Comparison of ENCODE assay signal across 9 cellular contexts in genomic region chr10:70479161-70479531, GRCh38. TPM values are rescaled to one million over a fixed set of nuclear protein-coding genes. Genes with fewer than 3 reads are reported as not detected.
DNase-seq lines count a peak whose midpoint lies in the region; ATAC-seq and TF ChIP-seq lines count a peak whose summit lies in the region.
"Had no signal": no experiment of that assay in that cellular context is flagged by ENCODE, and none has a peak within 500 bp of the region (broad histone marks: within the 10 kb centered on the region; RNA-seq: fewer than 3 reads in every experiment).

No MANE protein-coding gene starts in this region.

- peak overlapping the region; percentile 61; the same call in 1 of the 2 replicates for H3K9ac ChIP-seq in HUES48 (ENCODE audit: low read depth, low read length)

- TF ChIP-seq CTCF in A673 (conservative IDR thresholded peaks at IDR 0.05; ENCODE audit: low read depth, low read length) (no peak), coronary artery (IDR thresholded peaks at IDR 0.05) (no peak)

- ATAC-seq in naive thymus-derived CD4-positive, alpha-beta T cell, result no peak

- no TSS peak for BruUV-seq in A673 (replicated peaks; lab: Mats Ljungman, UMichigan)

- H3K4me1 ChIP-seq in A673 (ENCODE audit: insufficient read depth, low read length, poor library complexity, severe bottlenecking), result peaks cover 20% of the 10 kb centered on the region
- peaks cover 32% of the 10 kb centered on the region for H3K4me1 ChIP-seq in HUES48 (ENCODE audit: control insufficient read depth, insufficient read depth, low read length)
- peaks cover 29 to 51% of the 10 kb centered on the region in 2 donors for H3K4me1 ChIP-seq in naive thymus-derived CD4-positive, alpha-beta T cell (ENCODE audit: control insufficient read depth in 2 of 2, insufficient read depth in 2 of 2, low read length in 2 of 2)

- H3K27me3 ChIP-seq in A673 (replicated peaks; ENCODE audit: insufficient read depth, low read depth, low read length, poor library complexity) (no peaks in the 10 kb centered on the region), HUES48 (ENCODE audit: control insufficient read depth, insufficient read depth, low read length) (peaks cover 13% of the 10 kb centered on the region)
- H3K27me3 ChIP-seq in naive thymus-derived CD4-positive, alpha-beta T cell (ENCODE audit: control insufficient read depth in 2 of 2, insufficient read depth in 2 of 2, low read length in 2 of 2), result peaks cover 0 to 4% of the 10 kb centered on the region in 2 donors

- H3K36me3 Mint-ChIP-seq in naive thymus-derived CD4-positive, alpha-beta T cell, result no peaks in the 10 kb centered on the region

- CTCF ChIA-PET in A673 (lab: Charles Lee), result no interaction called here
- CTCF ChIA-PET in naive thymus-derived CD4-positive, alpha-beta T cell (lab: Charles Lee), result interaction anchor here (1.4 kb wide), 1 partner anchor 18 kb away, joined by 4 read pairs; no protein-coding TSS in a partner anchor

- peak overlapping the region; percentile 40 to 82 (median 78) for H3K4me3 Mint-ChIP-seq in naive thymus-derived CD4-positive, alpha-beta T cell

- peak overlapping the region in 2 of 9 donors; percentile 43 to 55 for H3K27ac Mint-ChIP-seq in naive thymus-derived CD4-positive, alpha-beta T cell

- no peaks in the 10 kb centered on the region for H3K36me3 ChIP-seq in A673 (ENCODE audit: insufficient read depth, low read length, poor library complexity, severe bottlenecking)
- H3K36me3 ChIP-seq in HUES48 (ENCODE audit: control insufficient read depth, insufficient read depth, low read length), result peaks cover 4% of the 10 kb centered on the region; the same call in 1 of the 2 replicates
- H3K36me3 ChIP-seq in naive thymus-derived CD4-positive, alpha-beta T cell (ENCODE audit: control insufficient read depth in 2 of 3, insufficient read depth in 3 of 3, low read length in 3 of 3), result no peaks in the 10 kb centered on the region

- H3K27ac ChIP-seq in A673 (ENCODE audit: low read depth, low read length, poor library complexity, severe bottlenecking) (peak overlapping the region; percentile 55), HUES48 (ENCODE audit: low read depth, low read length) (peak overlapping the region; percentile 85), coronary artery (peak overlapping the region; percentile 81 to 94)
- peak overlapping the region; percentile 31 for H3K27ac ChIP-seq in naive thymus-derived CD4-positive, alpha-beta T cell (ENCODE audit: low read depth, low read length)

- DNase-seq in A673 (ENCODE audit: low spot score) (no peak), coronary artery (ENCODE audit: low spot score) (no peak), HCEC 1CT (no peak), NCI-H1694 treated with DMSO at 0.1 percent for 48 hours (lab: John Stamatoyannopoulos, UW) (no peak)
- no peak for DNase-seq in naive thymus-derived CD4-positive, alpha-beta T cell
- DNase-seq in central memory CD4-positive, alpha-beta T cell, result no peak
- no peak for DNase-seq in activated CD4-positive, alpha-beta T cell treated with anti-CD3 and anti-CD28 coated beads, Interleukin-2, amount 50 U/mL, for 48 hours

- POLR2A ChIA-PET in A673 (lab: Charles Lee; ENCODE audit: low non-redundant PET), result no interaction called here
- POLR2A ChIA-PET in naive thymus-derived CD4-positive, alpha-beta T cell (lab: Charles Lee), result no interaction called here

- H3K9me3 ChIP-seq in A673 (ENCODE audit: low read depth, low read length, poor library complexity, severe bottlenecking), result no peaks in the 10 kb centered on the region
- no peaks in the 10 kb centered on the region for H3K9me3 ChIP-seq in HUES48 (ENCODE audit: control insufficient read depth, insufficient read depth, low read length)
- H3K9me3 ChIP-seq in naive thymus-derived CD4-positive, alpha-beta T cell (ENCODE audit: control insufficient read depth in 2 of 3, low read length in 3 of 3), result no peaks in the 10 kb centered on the region

- intact Hi-C loops in A673 (cut with micrococcal nuclease; ENCODE audit: unreplicated experiment), result no loop called here
- intact Hi-C loops in naive thymus-derived CD4-positive, alpha-beta T cell (cut with micrococcal nuclease), result loop anchor here (2.0 to 5.0 kb wide), 4 partner anchors 97 to 338 kb away; partner anchors contain the start of genes LRRC20 (in 2 of the 2), PPA1 (in 1 of the 2) and SGPL1 (in 1 of the 2)

- peaks cover 0 to 67% (median 0%) of the 10 kb centered on the region in 5 donors for H3K27me3 Mint-ChIP-seq in naive thymus-derived CD4-positive, alpha-beta T cell

- H3K4me3 ChIP-seq in A673 (ENCODE audit: low read depth, low read length, poor library complexity, severe bottlenecking), result peak overlapping the region; percentile 81
- H3K4me3 ChIP-seq in HUES48 (ENCODE audit: low read depth, low read length), result peak overlapping the region; percentile 92
- peak overlapping the region; percentile 97 for H3K4me3 ChIP-seq in coronary artery
- H3K4me3 ChIP-seq in naive thymus-derived CD4-positive, alpha-beta T cell (ENCODE audit: low read length), result peak overlapping the region; percentile 37

- H3K4me1 Mint-ChIP-seq in naive thymus-derived CD4-positive, alpha-beta T cell, result peaks cover 28 to 65% (median 56%) of the 10 kb centered on the region in 7 donors

- H3K9me3 Mint-ChIP-seq in naive thymus-derived CD4-positive, alpha-beta T cell, result no peaks in the 10 kb centered on the region

RNA-seq across cellular contexts. Expression of gene PALD1, which starts 0.6 kb away (rescaled TPM):
- total RNA-seq in A673 (2021), result 9.0 and 9.9 TPM in 2 replicates
- total RNA-seq in naive thymus-derived CD4-positive, alpha-beta T cell, result under 1 TPM; 0.08 to 0.39 (median 0.19) TPM
- under 1 TPM in 1 of 2 donors, not detected in 1; 0.10 TPM for polyA plus RNA-seq in naive thymus-derived CD4-positive, alpha-beta T cell

RNA-seq across cellular contexts. Expression of gene NODAL, which starts 37.7 kb away (rescaled TPM):
- not detected in 2 replicates for total RNA-seq in A673 (2021)
- not detected for total RNA-seq in naive thymus-derived CD4-positive, alpha-beta T cell
- polyA plus RNA-seq in naive thymus-derived CD4-positive, alpha-beta T cell, result not detected
- total RNA-seq: M059J had no signal

Comparison
In these comparisons a context has a peak if more than half of its experiments do, and no peak if none do; other contexts are left out.
1. H3K27ac ChIP-seq: peak in every context shown above with its lines; median percentile 88 in coronary artery; 85 in HUES48; 55 in A673; 31 in naive thymus-derived CD4-positive, alpha-beta T cell.
2. H3K4me3 ChIP-seq: peak in every context shown above with its lines; median percentile 97 in coronary artery; 92 in HUES48; 81 in A673; 37 in naive thymus-derived CD4-positive, alpha-beta T cell.